16 cellular contexts compared by ENCODE assay signal in the genomic region with DNA sequence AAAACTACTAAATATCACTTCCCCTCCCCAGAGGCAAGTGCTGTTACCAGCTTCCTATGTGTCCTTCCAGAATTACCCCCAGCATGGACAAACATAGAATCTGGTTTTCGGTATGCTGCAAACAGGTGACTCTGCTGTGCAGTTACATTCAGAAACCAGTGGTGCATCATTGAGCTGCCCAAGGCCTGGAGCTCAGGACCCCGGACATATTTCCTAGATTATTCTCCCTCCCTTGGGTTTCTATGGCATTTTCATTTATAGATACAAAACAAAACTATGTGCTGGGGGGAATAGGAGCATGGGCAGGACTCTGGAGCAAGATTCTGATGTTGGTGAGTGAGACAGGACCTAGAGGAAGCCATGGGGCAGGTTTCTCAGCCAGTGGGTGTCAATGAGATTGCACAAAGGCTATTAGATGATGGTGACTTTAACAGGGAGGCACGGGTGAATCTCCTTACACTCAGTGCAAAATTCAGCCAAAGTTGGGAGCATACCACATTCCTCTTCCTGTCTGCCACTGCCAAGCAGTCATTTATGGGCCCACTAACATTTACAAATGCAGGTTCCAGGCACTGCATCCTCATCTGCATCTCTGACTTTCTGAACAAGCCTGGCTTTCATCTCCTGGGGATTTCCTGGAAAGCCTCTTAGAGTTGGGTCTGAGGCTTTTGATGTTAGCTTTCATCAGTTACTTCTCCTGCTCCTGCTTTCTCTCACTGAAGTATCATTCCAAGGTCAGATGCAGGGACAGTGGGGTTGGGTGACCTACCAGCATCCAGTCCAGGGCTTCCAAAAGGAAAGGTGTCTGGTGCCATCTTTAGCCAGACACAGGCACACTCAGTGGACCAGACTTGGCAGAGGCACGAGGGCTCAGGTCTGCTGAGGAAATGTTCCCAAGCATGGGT. TPM values are rescaled to one million over a fixed set of nuclear protein-coding genes. Genes with fewer than 3 reads are reported as not detected.
DNase-seq lines count a peak whose midpoint lies in the region; ATAC-seq and FAIRE-seq lines count a peak whose summit lies in the region.
"Had no signal": no experiment of that assay in that cellular context is flagged by ENCODE, and none has a peak within 500 bp of the region (broad histone marks: within the 10 kb centered on the region; RNA-seq: fewer than 3 reads in every experiment).

No MANE protein-coding gene starts in this region.

- intact Hi-C loops in right cardiac atrium (cut with DNase I) = no loop called here

- H3K27me3 Mint-ChIP-seq in CD8-positive, alpha-beta memory T cell = peaks cover 0 to 3% of the 10 kb centered on the region in 2 donors
- no peaks in the 10 kb centered on the region for H3K27me3 Mint-ChIP-seq in naive B cell

- 64 to 70% (median 65%) methylated on average over 4 of the region's 4 CpGs for WGBS in small intestine, 3 donors
- 82% methylated on average over 4 of the region's 4 CpGs for WGBS in right cardiac atrium

- peaks cover 0 to 3% (median 2%) of the 10 kb centered on the region in 3 donors for H3K36me3 Mint-ChIP-seq in CD8-positive, alpha-beta memory T cell
- H3K36me3 Mint-ChIP-seq in naive B cell = no peaks in the 10 kb centered on the region

- H3K27ac Mint-ChIP-seq in CD8-positive, alpha-beta memory T cell = peak overlapping the region; percentile 74 to 92 (median 88)
- H3K27ac Mint-ChIP-seq in naive B cell = peak overlapping the region; percentile 78 to 95 (median 90)

- peaks cover 63 to 93% (median 66%) of the 10 kb centered on the region in 3 donors for H3K4me1 Mint-ChIP-seq in CD8-positive, alpha-beta memory T cell
- peaks cover 56 to 80% (median 77%) of the 10 kb centered on the region in 3 donors for H3K4me1 Mint-ChIP-seq in naive B cell

- H3K27me3 ChIP-seq in CD8-positive, alpha-beta memory T cell (ENCODE audit: insufficient read depth, low read length, poor library complexity, severe bottlenecking) = no peaks in the 10 kb centered on the region
- H3K27me3 ChIP-seq in small intestine (ENCODE audit: control insufficient read depth in 2 of 2, insufficient read depth in 2 of 2, low read length in 2 of 2) (no peaks in the 10 kb centered on the region), right cardiac atrium (ENCODE audit: control insufficient read depth, insufficient read depth) (no peaks in the 10 kb centered on the region)
- H3K27me3 ChIP-seq: MG63, thyroid gland had no signal

- no peaks in the 10 kb centered on the region for H3K36me3 ChIP-seq in CD8-positive, alpha-beta memory T cell (ENCODE audit: insufficient read depth, low read length)
- H3K36me3 ChIP-seq in small intestine (ENCODE audit: control insufficient read depth in 2 of 2, insufficient read depth in 2 of 2, low read length in 2 of 2) = no peaks in the 10 kb centered on the region
- H3K36me3 ChIP-seq: MG63, thyroid gland had no signal

- ATAC-seq in naive B cell (ENCODE audit: low read depth in 2 of 2) (no peak), right cardiac atrium (no peak), GM21423 (IDR thresholded peaks at IDR 0.05; ENCODE audit: unreplicated experiment) (no peak)

- peaks cover 64% of the 10 kb centered on the region for H3K4me1 ChIP-seq in CD8-positive, alpha-beta memory T cell (ENCODE audit: insufficient read depth, low read length)
- H3K4me1 ChIP-seq in small intestine (ENCODE audit: control insufficient read depth in 2 of 2, insufficient read depth in 1 of 2, low read depth in 1 of 2, low read length in 1 of 2) = no peaks in the 10 kb centered on the region
- peaks cover 2% of the 10 kb centered on the region for H3K4me1 ChIP-seq in right cardiac atrium (ENCODE audit: control insufficient read depth, insufficient read depth, low read length)

- no peak for DNase-seq in CD8-positive, alpha-beta memory T cell
- DNase-seq in GM18507 (ENCODE audit: extremely low spot score, insufficient read length, low read depth) (no peak), naive B cell (no peak), small intestine (no peak), right cardiac atrium (no peak), MV-4-11 (lab: John Stamatoyannopoulos, UW) (no peak)
- DNase-seq in activated CD8-positive, alpha-beta memory T cell treated with anti-CD3 and anti-CD28 coated beads, Interleukin-2, amount 50 U/mL, for 48 hours = peak; percentile 48
- DNase-seq: activated CD4-positive, alpha-beta T cell treated with anti-CD3 and anti-CD28 coated beads for 4 hours; amniotic stem cell; DMS153; MG63; occipital lobe; thyroid gland had no signal

- CTCF ChIA-PET in CD8-positive, alpha-beta memory T cell (lab: Charles Lee) = interaction anchor here (1.2 to 7.2 kb wide), 3 partner anchors 11 to 32 kb away, joined by 4 to 62 read pairs (median 37); no protein-coding TSS in a partner anchor

- peak overlapping the region in 5 of 7 donors; percentile 1 to 59 (median 34) for H3K4me3 Mint-ChIP-seq in CD8-positive, alpha-beta memory T cell
- peak overlapping the region in 5 of 8 donors; percentile 42 to 72 (median 51) for H3K4me3 Mint-ChIP-seq in naive B cell

- POLR2A ChIA-PET in CD8-positive, alpha-beta memory T cell (lab: Charles Lee) = interaction anchor here (0.6 to 1.9 kb wide), 2 partner anchors 12 to 20 kb away, joined by 3 to 8 read pairs; no protein-coding TSS in a partner anchor

- FAIRE-seq in GM18507 (lab: Jason Lieb, UNC) = peak; percentile 15
- FAIRE-seq in small intestine (lab: Jason Lieb, UNC) = no peak
- FAIRE-seq: H54 had no signal

- H3K9me3 Mint-ChIP-seq in CD8-positive, alpha-beta memory T cell = no peaks in the 10 kb centered on the region
- H3K9me3 Mint-ChIP-seq in naive B cell = no peaks in the 10 kb centered on the region

- no peaks in the 10 kb centered on the region for H3K9me3 ChIP-seq in CD8-positive, alpha-beta memory T cell (ENCODE audit: low read length)
- no peaks in the 10 kb centered on the region for H3K9me3 ChIP-seq in small intestine (ENCODE audit: control insufficient read depth, low read depth)
- H3K9me3 ChIP-seq in right cardiac atrium (ENCODE audit: control insufficient read depth, low read length) = no peaks in the 10 kb centered on the region
- H3K9me3 ChIP-seq: MG63, thyroid gland had no signal

- no peak overlapping the region for H3K27ac ChIP-seq in CD8-positive, alpha-beta memory T cell (ENCODE audit: low read depth, low read length)
- H3K27ac ChIP-seq in small intestine (ENCODE audit: low read depth in 1 of 2, low read length in 1 of 2) = peak overlapping the region in 1 of 2 donors; percentile 12
- no peak overlapping the region for H3K27ac ChIP-seq in right cardiac atrium (ENCODE audit: low read length)
- H3K27ac ChIP-seq: thyroid gland had no signal

- peak overlapping the region; percentile 23 for H3K4me3 ChIP-seq in CD8-positive, alpha-beta memory T cell (ENCODE audit: low read length)
- H3K4me3 ChIP-seq in small intestine (ENCODE audit: low read depth in 1 of 2, low read length in 2 of 2) (no peak overlapping the region), right cardiac atrium (ENCODE audit: low read length) (no peak overlapping the region)
- H3K4me3 ChIP-seq: MG63, smooth muscle cell, thyroid gland had no signal

RNA-seq across cellular contexts. Expression of a gene that starts 44.5 kb away (rescaled TPM):
- total RNA-seq in CD8-positive, alpha-beta memory T cell = 10 to 100 TPM; 33.5 to 39.4 TPM
- polyA plus RNA-seq in CD8-positive, alpha-beta memory T cell = 113 TPM
- polyA plus RNA-seq in naive B cell (ENCODE audit: low read depth in 6 of 6) (100 to 1,000 TPM in 2 of 6 donors, 10 to 100 TPM in 4; 56.8 to 116 (median 73.3) TPM), small intestine (1 to 10 TPM; 2.0 to 5.6 (median 3.5) TPM), right cardiac atrium (4.8 TPM)
- 1 to 10 TPM; 5.7 to 8.4 (median 6.7) TPM for total RNA-seq in right cardiac atrium
